Comparison of ENCODE assay signal across 15 cellular contexts in genomic region chr4:82367438-82368097, GRCh38. TPM values are rescaled to one million over a fixed set of nuclear protein-coding genes. Genes with fewer than 3 reads are reported as not detected.
DNase-seq lines count a peak whose midpoint lies in the region; ATAC-seq, FAIRE-seq and TF ChIP-seq lines count a peak whose summit lies in the region.
"Had no signal": no experiment of that assay in that cellular context is flagged by ENCODE, and none has a peak within 500 bp of the region (broad histone marks: within the 10 kb centered on the region; RNA-seq: fewer than 3 reads in every experiment).

No MANE protein-coding gene starts in this region.

- SMC1A ChIA-PET in GM12878 (lab: Charles Lee; ENCODE audit: uncharacterized antibody, unreplicated experiment): interaction anchor here (1.2 kb wide), 1 partner anchor 54 kb away, joined by 3 read pairs; no protein-coding TSS in a partner anchor

- POLR2A ChIA-PET in SK-N-SH (lab: Yijun Ruan, JAX) (interaction anchor here (0.7 kb wide), 1 partner anchor 55 kb away, joined by 7 read pairs; no protein-coding TSS in a partner anchor), GM12878 (lab: Charles Lee) (interaction anchor here (0.6 to 1.7 kb wide), 4 partner anchors 10 to 1052 kb away, joined by 3 to 5 read pairs (median 3); no protein-coding TSS in a partner anchor)

- H3F3A ChIP-seq in SK-N-SH (replicated peaks; ENCODE audit: insufficient read depth): peaks cover 9% of the 10 kb centered on the region

- H4K20me1 ChIP-seq in SK-N-SH (ENCODE audit: insufficient read depth) (peaks cover 100% of the 10 kb centered on the region), OCI-LY3 (ENCODE audit: insufficient read depth, low read length) (peaks cover 98% of the 10 kb centered on the region), GM12878 (ENCODE audit: control insufficient read depth, insufficient read depth) (peaks cover 17% of the 10 kb centered on the region)

- no peak overlapping the region for H3K4me3 ChIP-seq in SK-N-SH (ENCODE audit: low read depth in 2 of 2, low read length in 1 of 2)
- H3K4me3 ChIP-seq in OCI-LY3 (ENCODE audit: low read length): no peak overlapping the region
- H3K4me3 ChIP-seq in GM12878: peak overlapping the region; percentile 29
- no peak overlapping the region for H3K4me3 ChIP-seq in neutrophil (ENCODE audit: low read depth in 1 of 2, low read length in 1 of 2)
- no peak overlapping the region for H3K4me3 ChIP-seq in esophagus squamous epithelium

- no peak overlapping the region for H3K9ac ChIP-seq in SK-N-SH
- H3K9ac ChIP-seq in OCI-LY3 (ENCODE audit: low read length): no peak overlapping the region
- peak overlapping the region; percentile 26; the same call in 1 of the 2 replicates for H3K9ac ChIP-seq in GM12878 (ENCODE audit: control insufficient read depth, insufficient read depth, low read length)

- H2AFZ ChIP-seq in SK-N-SH (ENCODE audit: low read depth): no peak overlapping the region
- H2AFZ ChIP-seq in OCI-LY3 (ENCODE audit: low read depth, low read length): no peak overlapping the region
- H2AFZ ChIP-seq in GM12878 (ENCODE audit: control insufficient read depth, low read depth, low read length): no peak overlapping the region

- H3K79me2 ChIP-seq in SK-N-SH (ENCODE audit: insufficient read depth): peaks cover 100% of the 10 kb centered on the region
- peaks cover 100% of the 10 kb centered on the region for H3K79me2 ChIP-seq in OCI-LY3 (ENCODE audit: low read length)
- peaks cover 99% of the 10 kb centered on the region for H3K79me2 ChIP-seq in GM12878 (ENCODE audit: control insufficient read depth, insufficient read depth, low read length)

- H3K9me2 ChIP-seq in SK-N-SH: no peaks in the 10 kb centered on the region

- ATAC-seq in SK-N-SH treated with all-trans-retinoic acid at 6 μM for 48 hours: no peak
- ATAC-seq in GM12878: peak; percentile 10
- no peak for ATAC-seq in HG03571 (IDR thresholded peaks at IDR 0.05; ENCODE audit: unreplicated experiment)
- ATAC-seq in GM21515 (IDR thresholded peaks at IDR 0.05; ENCODE audit: unreplicated experiment): no peak

- in situ Hi-C loops in GM12878 (cut with MboI): no loop called here

- TF ChIP-seq EP300 in SK-N-SH (IDR thresholded peaks at IDR 0.05; ENCODE audit: borderline replicate concordance in 1 of 2, low read depth in 1 of 2, low read length in 1 of 2) (no peak), GM12878 (IDR thresholded peaks at IDR 0.05; ENCODE audit: borderline replicate concordance in 1 of 2, control insufficient read depth in 1 of 2, low read depth in 2 of 2, low read length in 2 of 2) (no peak)

- intact Hi-C loops in GM12878 (cut with micrococcal nuclease; ENCODE audit: unreplicated experiment) (loop anchor here (1.0 kb wide), 1 partner anchor 7 kb away; no protein-coding TSS in a partner anchor), esophagus squamous epithelium (cut with DNase I) (no loop called here)

- H3K27ac ChIP-seq in SK-N-SH (ENCODE audit: low read depth in 2 of 2, low read length in 1 of 2) (no peak overlapping the region), OCI-LY3 (ENCODE audit: low read length) (no peak overlapping the region), GM12878 (ENCODE audit: control insufficient read depth, insufficient read depth) (no peak overlapping the region), neutrophil (peak overlapping the region; percentile 21), esophagus squamous epithelium (no peak overlapping the region)
- H3K27ac ChIP-seq: 22Rv1, VCaP had no signal

- H3K36me3 ChIP-seq in SK-N-SH (replicated peaks in 1 of 2; ENCODE audit: control insufficient read depth in 1 of 2, insufficient read depth in 2 of 2, low read length in 1 of 2) (peaks cover 40 to 56% of the 10 kb centered on the region in 2 experiments), OCI-LY3 (replicated peaks; ENCODE audit: low read depth, low read length) (peaks cover 55% of the 10 kb centered on the region), GM12878 (ENCODE audit: control insufficient read depth in 2 of 2, insufficient read depth in 2 of 2, low read length in 1 of 2) (peaks cover 0 to 31% of the 10 kb centered on the region in 2 experiments), neutrophil (peaks cover 16% of the 10 kb centered on the region), esophagus squamous epithelium (peaks cover 0 to 42% (median 3%) of the 10 kb centered on the region in 3 donors)

- RAD21 ChIA-PET in GM12878 (lab: Charles Lee; ENCODE audit: unreplicated experiment): no interaction called here

- no peak for FAIRE-seq in GM12878 (lab: Jason Lieb, UNC)
- FAIRE-seq: RCC 7860 had no signal

- H3K4me2 ChIP-seq in SK-N-SH (0 out of 2 replicates have a peak overlapping the region, but pooled peaks have one; percentile 7), OCI-LY3 (ENCODE audit: low read length) (0 out of 2 replicates have a peak overlapping the region, but pooled peaks have one; percentile 5), GM12878 (ENCODE audit: control insufficient read depth, insufficient read depth) (peak overlapping the region; percentile 74)

- H3K9me3 ChIP-seq in SK-N-SH (no peaks in the 10 kb centered on the region), OCI-LY3 (ENCODE audit: insufficient read depth, low read length) (no peaks in the 10 kb centered on the region), GM12878 (replicated peaks; ENCODE audit: control insufficient read depth, insufficient read depth, low read length) (no peaks in the 10 kb centered on the region), neutrophil (no peaks in the 10 kb centered on the region), esophagus squamous epithelium (no peaks in the 10 kb centered on the region)

- peaks cover 16 to 30% of the 10 kb centered on the region in 2 experiments for H3K4me1 ChIP-seq in SK-N-SH (ENCODE audit: control insufficient read depth in 1 of 2, insufficient read depth in 2 of 2, low read depth in 1 of 2, low read length in 1 of 2)
- peaks cover 64% of the 10 kb centered on the region for H3K4me1 ChIP-seq in OCI-LY3 (ENCODE audit: low read length)
- peaks cover 3% of the 10 kb centered on the region; the same call in 1 of the 2 replicates for H3K4me1 ChIP-seq in GM12878 (ENCODE audit: control insufficient read depth, insufficient read depth, low read length)
- H3K4me1 ChIP-seq in neutrophil (ENCODE audit: control insufficient read depth in 1 of 2, insufficient read depth in 1 of 2, low read depth in 1 of 2, low read length in 1 of 2): peaks cover 47 to 55% of the 10 kb centered on the region in 2 experiments
- H3K4me1 ChIP-seq in esophagus squamous epithelium: peaks cover 24 to 98% (median 74%) of the 10 kb centered on the region in 3 donors

- CTCF ChIA-PET in SK-N-SH (lab: Yijun Ruan, JAX): interaction anchor here (1.0 to 1.2 kb wide), 2 partner anchors 11 to 28 kb away, joined by 3 to 4 read pairs; no protein-coding TSS in a partner anchor
- CTCF ChIA-PET in GM12878 (lab: Yijun Ruan, JAX): interaction anchor here (0.6 to 1.5 kb wide), 3 partner anchors 11 to 918 kb away, joined by 3 to 5 read pairs (median 3); partner anchors contain the start of gene HNRNPDL

- H3K27me3 ChIP-seq in SK-N-SH (ENCODE audit: insufficient read depth) (no peaks in the 10 kb centered on the region), OCI-LY3 (ENCODE audit: low read depth, low read length) (no peaks in the 10 kb centered on the region), GM12878 (replicated peaks in 1 of 2; ENCODE audit: control insufficient read depth in 2 of 2, insufficient read depth in 2 of 2, low read length in 1 of 2) (no peaks in the 10 kb centered on the region), neutrophil (no peaks in the 10 kb centered on the region), esophagus squamous epithelium (no peaks in the 10 kb centered on the region)

- WGBS in SK-N-SH (ENCODE audit: low lambda C conversion rate): 70% methylated on average over 5 of the region's 5 CpGs
- WGBS in GM12878 (ENCODE audit: insufficient coverage, insufficient replicate concordance, low lambda C conversion rate, missing lambda C conversion rate): 41% methylated on average over 5 of the region's 5 CpGs
- WGBS in esophagus squamous epithelium, 2 donors: 41 to 45% methylated on average over 4 to 5 of the region's 5 CpGs

- DNase-seq in SK-N-SH (no peak), GM12878 (ENCODE audit: low read depth, low spot score) (no peak), esophagus squamous epithelium (lab: John Stamatoyannopoulos, UW) (no peak)
- DNase-seq: effector CD4-positive, alpha-beta T cell; KG1; NCI-H2171; stimulated activated CD4-positive, alpha-beta T cell treated with anti-CD3 and anti-CD28 coated beads, Interleukin-2, amount 100 ng/mL, for 48 hours had no signal

- TF ChIP-seq RAD21 in SK-N-SH (IDR thresholded peaks at IDR 0.05; ENCODE audit: low read length): no peak
- TF ChIP-seq RAD21 in GM12878 (IDR thresholded peaks at IDR 0.05; ENCODE audit: insufficient read depth, low read depth, low read length): no peak

- no peak for TF ChIP-seq CTCF in SK-N-SH (IDR thresholded peaks at IDR 0.05)
- no peak for TF ChIP-seq CTCF in OCI-LY3 (IDR thresholded peaks at IDR 0.05; ENCODE audit: low read depth, low read length)
- no peak for TF ChIP-seq CTCF in GM12878 (IDR thresholded peaks at IDR 0.05 in 2 of 3, conservative IDR thresholded peaks at IDR 0.05 in 1 of 3; ENCODE audit: control insufficient read depth in 2 of 3, extremely low read depth in 1 of 3, insufficient read depth in 1 of 3, low read depth in 3 of 3, low read length in 3 of 3)
- TF ChIP-seq CTCF in neutrophil (IDR thresholded peaks at IDR 0.05): no peak
- no peak for TF ChIP-seq CTCF in esophagus squamous epithelium (IDR thresholded peaks at IDR 0.05)

- no TSS peak for BruUV-seq in GM12878 (replicated peaks; lab: Mats Ljungman, UMichigan)

- TF ChIP-seq POLR2A in GM12878 (IDR thresholded peaks at IDR 0.05; ENCODE audit: low read depth, low read length): no peak
- no peak for TF ChIP-seq POLR2A in esophagus squamous epithelium (IDR thresholded peaks at IDR 0.05)

RNA-seq across cellular contexts. Expression of gene HNRNPD, which starts 6.2 kb away (rescaled TPM):
- 128 and 286 TPM in 2 replicates for polyA plus RNA-seq in SK-N-SH (2012; rRNA removed)
- polyA plus RNA-seq in SK-N-SH (2012; cell fraction: cytosol; rRNA removed): 214 and 242 TPM in 2 replicates
- polyA plus RNA-seq in SK-N-SH (2012; cell fraction: nucleus; rRNA removed): 589 and 618 TPM in 2 replicates
- total RNA-seq in GM12878 (2013; cell fraction: nucleolus; rRNA removed): 220 and 228 TPM in 2 replicates
- total RNA-seq in GM12878 (2014; rRNA removed): 76.6 and 85.1 TPM in 2 replicates
- 94.6 and 107 TPM in 2 replicates for total RNA-seq in GM12878 (2014; rRNA removed; fragmentation: Illumina TruSeq; extraction: Trizol)
- 310 and 343 TPM in 2 replicates for total RNA-seq in GM12878 (2021)
- polyA plus RNA-seq in GM12878 (2011; ENCODE audit: low read depth): 157 TPM
- polyA plus RNA-seq in GM12878 (2011; rRNA removed): 147 and 165 TPM in 2 replicates
- polyA plus RNA-seq in GM12878 (2011; cell fraction: cytosol; rRNA removed): 57.8 and 65.7 TPM in 2 replicates
- polyA plus RNA-seq in GM12878 (2011; cell fraction: nucleus; rRNA removed): 206 and 249 TPM in 2 replicates
- polyA plus RNA-seq in GM12878 (2012): 297 and 336 TPM in 2 replicates
- 882 and 1,219 TPM in 2 replicates for polyA plus RNA-seq in GM12878 (2014; fragmentation: Illumina TruSeq; extraction: Trizol)
- polyA plus RNA-seq in GM12878 (2014; fragmentation: Nextera tagmentation; extraction: Ambion mirVana): 100 to 1,000 TPM; 183 to 313 TPM
- polyA plus RNA-seq in GM12878 (2014; rRNA removed): 218 and 247 TPM in 2 replicates
- polyA plus RNA-seq in GM12878 (2016; fragmentation: Nextera tagmentation; extraction: Ambion mirVana): 100 to 1,000 TPM; 390 to 455 TPM
- 35.1 and 39.9 TPM in 2 replicates for polyA minus RNA-seq in GM12878 (2011; rRNA and poly(A)+ RNA removed)
- 41.8 and 46.3 TPM in 2 replicates for polyA minus RNA-seq in GM12878 (2011; cell fraction: cytosol; rRNA and poly(A)+ RNA removed)
- 48.7 and 119 TPM in 2 replicates for polyA minus RNA-seq in GM12878 (2011; cell fraction: nucleus; rRNA and poly(A)+ RNA removed)
- 100 to 1,000 TPM in 1 of 4 donors, 10 to 100 TPM in 3; 49.9 to 105 (median 71.0) TPM for total RNA-seq in esophagus squamous epithelium

Comparison
In these comparisons a context has a peak if more than half of its experiments do, and no peak if none do; other contexts are left out.
1. H3K4me2 ChIP-seq: peak in every context shown above with its lines; median percentile 74 in GM12878; 7 in SK-N-SH; 5 in OCI-LY3.
2. Of the 26 proteins assayed by ChIP-seq in both GM12878 and SK-N-SH: peak only in GM12878: POLR2AphosphoS5; only in SK-N-SH: none; in both: none; in neither: 25.